Comparison of ENCODE assay signal across 9 cellular contexts in genomic region chr6:159716247-159717086, GRCh38. TPM values are rescaled to one million over a fixed set of nuclear protein-coding genes. Genes with fewer than 3 reads are reported as not detected.
DNase-seq lines count a peak whose midpoint lies in the region; ATAC-seq, FAIRE-seq and TF ChIP-seq lines count a peak whose summit lies in the region.
"Had no signal": no experiment of that assay in that cellular context is flagged by ENCODE, and none has a peak within 500 bp of the region (broad histone marks: within the 10 kb centered on the region; RNA-seq: fewer than 3 reads in every experiment).

No MANE protein-coding gene starts in this region.

- intact Hi-C loops in GM12878 (cut with micrococcal nuclease; ENCODE audit: unreplicated experiment), result no loop called here
- intact Hi-C loops in testis (cut with DNase I; ENCODE audit: low total_unique reads), result no loop called here

- no peak for FAIRE-seq in GM12878 (lab: Jason Lieb, UNC)

- no peak for TF ChIP-seq EP300 in GM12878 (IDR thresholded peaks at IDR 0.05; ENCODE audit: borderline replicate concordance in 1 of 2, control insufficient read depth in 1 of 2, low read depth in 2 of 2, low read length in 2 of 2)

- H3K4me1 ChIP-seq in GM12878 (ENCODE audit: control insufficient read depth, insufficient read depth, low read length) (no peaks in the 10 kb centered on the region), testis (peaks cover 8% of the 10 kb centered on the region)

- SMC1A ChIA-PET in GM12878 (lab: Charles Lee; ENCODE audit: uncharacterized antibody, unreplicated experiment), result interaction anchor here (0.9 to 1.8 kb wide), 4 partner anchors 9 to 206 kb away, joined by 3 to 5 read pairs (median 3); no protein-coding TSS in a partner anchor

- H3K27me3 ChIP-seq in GM12878 (replicated peaks in 1 of 2; ENCODE audit: control insufficient read depth in 2 of 2, insufficient read depth in 2 of 2, low read length in 1 of 2) (no peaks in the 10 kb centered on the region), kidney epithelial cell (ENCODE audit: control insufficient read depth, insufficient read depth, low read length) (no peaks in the 10 kb centered on the region), testis (no peaks in the 10 kb centered on the region)

- TF ChIP-seq POLR2A in GM12878 (IDR thresholded peaks at IDR 0.05; ENCODE audit: low read depth, low read length) (no peak), testis (IDR thresholded peaks at IDR 0.05) (no peak)

- H4K20me1 ChIP-seq in GM12878 (ENCODE audit: control insufficient read depth, insufficient read depth), result no peaks in the 10 kb centered on the region

- peak; percentile 11 to 28 for DNase-seq in Kasumi-1 (lab: John Stamatoyannopoulos, UW)
- no peak for DNase-seq in GM12878 (ENCODE audit: low read depth, low spot score)
- peak; percentile 72 for DNase-seq in kidney epithelial cell (ENCODE audit: low read depth)
- peak; percentile 63 for DNase-seq in testis
- DNase-seq in D341Med (ENCODE audit: low spot score), result no peak
- no peak for DNase-seq in stimulated activated CD4-positive, alpha-beta T cell treated with anti-CD3 and anti-CD28 coated beads, Interleukin-4, amount 100 ng/mL, for 1 hour
- DNase-seq in stimulated activated CD4-positive, alpha-beta T cell treated with anti-CD3 and anti-CD28 coated beads, Interleukin-2, amount 100 ng/mL, for 48 hours, result no peak
- DNase-seq: T-cell had no signal

- H3K36me3 ChIP-seq in GM12878 (ENCODE audit: control insufficient read depth in 2 of 2, insufficient read depth in 2 of 2, low read length in 1 of 2) (no peaks in the 10 kb centered on the region), kidney epithelial cell (ENCODE audit: control insufficient read depth, insufficient read depth, low read length) (no peaks in the 10 kb centered on the region), testis (ENCODE audit: low read depth, missing control alignments) (no peaks in the 10 kb centered on the region)

- H3K79me2 ChIP-seq in GM12878 (ENCODE audit: control insufficient read depth, insufficient read depth, low read length), result peaks cover 2% of the 10 kb centered on the region

- no peak for TF ChIP-seq CTCF in GM12878 (IDR thresholded peaks at IDR 0.05 in 2 of 3, conservative IDR thresholded peaks at IDR 0.05 in 1 of 3; ENCODE audit: control insufficient read depth in 2 of 3, extremely low read depth in 1 of 3, insufficient read depth in 1 of 3, low read depth in 3 of 3, low read length in 3 of 3)
- no peak for TF ChIP-seq CTCF in kidney epithelial cell (IDR thresholded peaks at IDR 0.05; ENCODE audit: insufficient read depth, low read length, poor library complexity, severe bottlenecking)
- no peak for TF ChIP-seq CTCF in testis (IDR thresholded peaks at IDR 0.05)

- POLR2A ChIA-PET in GM12878 (lab: Charles Lee), result interaction anchor here (0.6 to 1.2 kb wide), 3 partner anchors 9 to 84 kb away, joined by 3 read pairs; no protein-coding TSS in a partner anchor

- 74% methylated on average over 5 of the region's 5 CpGs for WGBS in GM12878 (ENCODE audit: insufficient coverage, insufficient replicate concordance, low lambda C conversion rate, missing lambda C conversion rate)
- WGBS in testis, 2 donors, result 35 to 46% methylated on average over 5 of the region's 5 CpGs

- RAD21 ChIA-PET in GM12878 (lab: Charles Lee; ENCODE audit: unreplicated experiment), result no interaction called here

- H3K4me3 ChIP-seq in GM12878 (no peak overlapping the region), kidney epithelial cell (ENCODE audit: low read depth, low read length) (no peak overlapping the region), testis (no peak overlapping the region)

- TF ChIP-seq RAD21 in GM12878 (IDR thresholded peaks at IDR 0.05; ENCODE audit: insufficient read depth, low read depth, low read length), result no peak

- H2AFZ ChIP-seq in GM12878 (ENCODE audit: control insufficient read depth, low read depth, low read length), result no peak overlapping the region

- H3K9ac ChIP-seq in GM12878 (ENCODE audit: control insufficient read depth, insufficient read depth, low read length), result no peak overlapping the region

- H3K4me2 ChIP-seq in GM12878 (ENCODE audit: control insufficient read depth, insufficient read depth), result no peak overlapping the region

- H3K27ac ChIP-seq in GM12878 (ENCODE audit: control insufficient read depth, insufficient read depth) (no peak overlapping the region), testis (peak overlapping the region; percentile 13 to 84)

- H3K9me3 ChIP-seq in GM12878 (replicated peaks; ENCODE audit: control insufficient read depth, insufficient read depth, low read length) (no peaks in the 10 kb centered on the region; the same call in 2 of the 3 replicates), testis (no peaks in the 10 kb centered on the region)

- ATAC-seq in GM12878 (peak; percentile 58), GM18873 (IDR thresholded peaks at IDR 0.05; ENCODE audit: low FRiP score, unreplicated experiment) (no peak)
- ATAC-seq: T-cell had no signal

- in situ Hi-C loops in GM12878 (cut with MboI), result loop anchor here (25.0 kb wide), 1 partner anchor 746 kb away; no protein-coding TSS in a partner anchor

- no TSS peak for BruUV-seq in GM12878 (replicated peaks; lab: Mats Ljungman, UMichigan)

- CTCF ChIA-PET in GM12878 (lab: Yijun Ruan, JAX), result interaction anchor here (0.6 to 0.9 kb wide), 3 partner anchors 10 to 135 kb away, joined by 3 to 4 read pairs (median 3); partner anchors contain the start of gene WTAP

RNA-seq across cellular contexts. Expression of gene WTAP, which starts 10.8 kb away (rescaled TPM):
- total RNA-seq in GM12878 (2013; cell fraction: nucleolus; rRNA removed), result 152 and 161 TPM in 2 replicates
- total RNA-seq in GM12878 (2014; rRNA removed), result 65.1 and 74.3 TPM in 2 replicates
- total RNA-seq in GM12878 (2014; rRNA removed; fragmentation: Illumina TruSeq; extraction: Trizol), result 80.8 and 83.8 TPM in 2 replicates
- total RNA-seq in GM12878 (2021), result 73.0 and 79.0 TPM in 2 replicates
- polyA plus RNA-seq in GM12878 (2011; ENCODE audit: low read depth), result 48.7 TPM
- 38.7 and 52.9 TPM in 2 replicates for polyA plus RNA-seq in GM12878 (2011; rRNA removed)
- 19.7 and 25.0 TPM in 2 replicates for polyA plus RNA-seq in GM12878 (2011; cell fraction: cytosol; rRNA removed)
- 25.7 and 27.7 TPM in 2 replicates for polyA plus RNA-seq in GM12878 (2011; cell fraction: nucleus; rRNA removed)
- 59.1 and 59.4 TPM in 2 replicates for polyA plus RNA-seq in GM12878 (2012)
- polyA plus RNA-seq in GM12878 (2014; fragmentation: Illumina TruSeq; extraction: Trizol), result 90.2 and 105 TPM in 2 replicates
- polyA plus RNA-seq in GM12878 (2014; fragmentation: Nextera tagmentation; extraction: Ambion mirVana), result 100 to 1,000 TPM; 102 to 132 TPM
- polyA plus RNA-seq in GM12878 (2014; rRNA removed), result 46.7 and 52.0 TPM in 2 replicates
- polyA plus RNA-seq in GM12878 (2016; fragmentation: Nextera tagmentation; extraction: Ambion mirVana), result 10 to 100 TPM; 82.3 to 95.7 TPM
- polyA minus RNA-seq in GM12878 (2011; rRNA and poly(A)+ RNA removed), result 51.0 and 64.1 TPM in 2 replicates
- polyA minus RNA-seq in GM12878 (2011; cell fraction: cytosol; rRNA and poly(A)+ RNA removed), result 21.7 and 23.9 TPM in 2 replicates
- 34.9 and 60.9 TPM in 2 replicates for polyA minus RNA-seq in GM12878 (2011; cell fraction: nucleus; rRNA and poly(A)+ RNA removed)
- 86.9 and 88.3 TPM in 2 replicates for total RNA-seq in kidney epithelial cell
- 10 to 100 TPM; 88.0 to 91.2 TPM for total RNA-seq in testis
- polyA plus RNA-seq in testis (ENCODE audit: insufficient read depth, low read depth, low replicate concordance), result 76.7 TPM

RNA-seq across cellular contexts. Expression of gene SOD2, which starts 23.4 kb away (rescaled TPM):
- total RNA-seq in GM12878 (2013; cell fraction: nucleolus; rRNA removed), result 16.2 and 17.1 TPM in 2 replicates
- total RNA-seq in GM12878 (2014; rRNA removed) (39.8 and 40.5 TPM in 2 replicates), GM12878 (2014; rRNA removed; fragmentation: Illumina TruSeq; extraction: Trizol) (34.4 and 37.8 TPM in 2 replicates), GM12878 (2021) (46.4 and 50.5 TPM in 2 replicates), kidney epithelial cell (482 and 495 TPM in 2 replicates), testis (10 to 100 TPM; 56.5 to 98.5 TPM)
- polyA plus RNA-seq in GM12878 (2011; ENCODE audit: low read depth), result 21.0 TPM
- polyA plus RNA-seq in GM12878 (2011; rRNA removed) (42.3 and 43.8 TPM in 2 replicates), GM12878 (2014; fragmentation: Illumina TruSeq; extraction: Trizol) (33.3 and 44.2 TPM in 2 replicates), GM12878 (2014; fragmentation: Nextera tagmentation; extraction: Ambion mirVana) (10 to 100 TPM; 12.1 to 20.9 TPM), GM12878 (2014; rRNA removed) (36.2 and 37.7 TPM in 2 replicates), GM12878 (2016; fragmentation: Nextera tagmentation; extraction: Ambion mirVana) (10 to 100 TPM; 48.6 to 55.8 TPM), testis (ENCODE audit: insufficient read depth, low read depth, low replicate concordance) (160 TPM)
- polyA plus RNA-seq in GM12878 (2011; cell fraction: cytosol; rRNA removed), result 35.0 and 38.5 TPM in 2 replicates
- polyA plus RNA-seq in GM12878 (2011; cell fraction: nucleus; rRNA removed), result 15.0 and 18.2 TPM in 2 replicates
- 26.9 and 27.8 TPM in 2 replicates for polyA plus RNA-seq in GM12878 (2012)
- polyA minus RNA-seq in GM12878 (2011; rRNA and poly(A)+ RNA removed), result 37.2 and 48.3 TPM in 2 replicates
- polyA minus RNA-seq in GM12878 (2011; cell fraction: cytosol; rRNA and poly(A)+ RNA removed), result 14.0 and 19.4 TPM in 2 replicates
- 6.9 and 11.0 TPM in 2 replicates for polyA minus RNA-seq in GM12878 (2011; cell fraction: nucleus; rRNA and poly(A)+ RNA removed)

RNA-seq across cellular contexts. Expression of gene ACAT2, which starts 45.4 kb away (rescaled TPM):
- total RNA-seq in GM12878 (2013; cell fraction: nucleolus; rRNA removed), result 37.0 and 39.7 TPM in 2 replicates
- total RNA-seq in GM12878 (2014; rRNA removed) (87.9 and 93.3 TPM in 2 replicates), GM12878 (2014; rRNA removed; fragmentation: Illumina TruSeq; extraction: Trizol) (116 and 119 TPM in 2 replicates), GM12878 (2021) (128 and 139 TPM in 2 replicates), kidney epithelial cell (26.6 and 34.1 TPM in 2 replicates), testis (10 to 100 TPM; 15.8 to 17.1 TPM)
- 47.7 TPM for polyA plus RNA-seq in GM12878 (2011; ENCODE audit: low read depth)
- polyA plus RNA-seq in GM12878 (2011; rRNA removed) (227 and 257 TPM in 2 replicates), GM12878 (2014; fragmentation: Illumina TruSeq; extraction: Trizol) (98.9 and 134 TPM in 2 replicates), GM12878 (2014; fragmentation: Nextera tagmentation; extraction: Ambion mirVana) (100 to 1,000 TPM; 249 to 257 TPM), GM12878 (2014; rRNA removed) (93.4 and 105 TPM in 2 replicates), GM12878 (2016; fragmentation: Nextera tagmentation; extraction: Ambion mirVana) (100 to 1,000 TPM; 137 to 150 TPM), testis (ENCODE audit: insufficient read depth, low read depth, low replicate concordance) (45.9 TPM)
- 105 and 107 TPM in 2 replicates for polyA plus RNA-seq in GM12878 (2011; cell fraction: cytosol; rRNA removed)
- 68.8 and 81.2 TPM in 2 replicates for polyA plus RNA-seq in GM12878 (2011; cell fraction: nucleus; rRNA removed)
- 55.3 and 81.1 TPM in 2 replicates for polyA plus RNA-seq in GM12878 (2012)
- 113 and 140 TPM in 2 replicates for polyA minus RNA-seq in GM12878 (2011; rRNA and poly(A)+ RNA removed)
- 29.1 and 45.0 TPM in 2 replicates for polyA minus RNA-seq in GM12878 (2011; cell fraction: cytosol; rRNA and poly(A)+ RNA removed)
- polyA minus RNA-seq in GM12878 (2011; cell fraction: nucleus; rRNA and poly(A)+ RNA removed), result 39.4 and 46.5 TPM in 2 replicates

Comparison
In these comparisons a context has a peak if more than half of its experiments do, and no peak if none do; other contexts are left out.
1. DNase-seq: peak in Kasumi-1 (2 of 2), kidney epithelial cell (single experiment) and testis (single experiment); none in GM12878 (single experiment), D341Med (single experiment), stimulated activated CD4-positive, alpha-beta T cell treated with anti-CD3 and anti-CD28 coated beads, Interleukin-4, amount 100 ng/mL, for 1 hour (single experiment) and stimulated activated CD4-positive, alpha-beta T cell treated with anti-CD3 and anti-CD28 coated beads, Interleukin-2, amount 100 ng/mL, for 48 hours (0 of 2).